In the genomic region with DNA sequence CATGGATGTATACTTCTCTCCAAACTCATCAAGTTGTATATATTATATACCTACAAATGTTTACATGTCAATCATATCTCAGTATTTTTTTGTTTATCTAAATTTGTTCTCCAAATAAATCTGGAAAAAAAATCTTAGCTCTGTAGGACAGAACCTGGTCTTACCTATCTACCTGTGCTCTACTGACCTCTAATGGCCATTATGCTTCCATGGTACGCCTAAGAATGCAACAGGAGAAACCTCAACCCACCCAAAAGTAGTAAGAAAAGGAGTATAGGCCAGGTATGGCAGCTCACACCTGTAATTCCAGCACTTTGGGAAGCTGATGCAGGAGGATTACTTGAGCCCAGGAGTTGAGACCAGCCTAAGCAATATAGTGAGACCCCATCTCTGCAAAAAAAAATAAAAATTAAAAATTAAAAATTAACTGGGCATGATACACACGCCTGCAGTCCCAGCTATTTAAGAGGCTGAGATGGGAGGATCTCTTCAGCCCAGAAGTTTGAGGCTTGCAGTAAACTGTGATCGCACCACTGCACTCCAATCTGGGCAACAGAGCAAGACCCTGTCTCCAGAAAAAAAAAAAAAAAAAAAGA, we compare ENCODE assay signal across 11 cellular contexts. TPM values are rescaled to one million over a fixed set of nuclear protein-coding genes. Genes with fewer than 3 reads are reported as not detected.
DNase-seq lines count a peak whose midpoint lies in the region; ATAC-seq and FAIRE-seq lines count a peak whose summit lies in the region.
"Had no signal": no experiment of that assay in that cellular context is flagged by ENCODE, and none has a peak within 500 bp of the region (broad histone marks: within the 10 kb centered on the region; RNA-seq: fewer than 3 reads in every experiment).

No MANE protein-coding gene starts in this region.

- no peak for ATAC-seq in HG03432 (IDR thresholded peaks at IDR 0.05; ENCODE audit: unreplicated experiment)

- FAIRE-seq in G401.6 (lab: Jason Lieb, UNC) (peak; percentile 78), RCC 7860 (lab: Jason Lieb, UNC) (no peak)

- DNase-seq in HT-29 (ENCODE audit: low spot score) (peak; percentile 52), RCC 7860 (ENCODE audit: low spot score) (peak; percentile 5), iPS DF 19.7 (ENCODE audit: low read depth, low spot score) (peak; percentile 17), DMS79 treated with DMSO at 0.1 percent for 48 hours (lab: John Stamatoyannopoulos, UW) (no peak), NCI-H2227 (lab: John Stamatoyannopoulos, UW; ENCODE audit: unreplicated experiment) (no peak)
- DNase-seq in stimulated activated CD4-positive, alpha-beta T cell treated with anti-CD3 and anti-CD28 coated beads, Interleukin-12 subunit alpha, Interleukin-12 subunit beta, amount 100 ng/mL, for 4 hours: no peak
- DNase-seq: GF-D8 had no signal

RNA-seq across cellular contexts. Expression of gene OR11H4, which starts 8.7 kb away (rescaled TPM):
- total RNA-seq in HT-29 (2014; rRNA removed; shearing (Covaris generic)): not detected in 2 replicates
- total RNA-seq: lung microvascular endothelial cell, right atrium auricular region had no signal

RNA-seq across cellular contexts. Expression of gene OR11H7, which starts 19.0 kb away (rescaled TPM):
- not detected in 2 replicates for total RNA-seq in HT-29 (2014; rRNA removed; shearing (Covaris generic))
- total RNA-seq: lung microvascular endothelial cell, right atrium auricular region had no signal

RNA-seq across cellular contexts. Expression of gene OR11H6, which starts 24.2 kb away (rescaled TPM):
- total RNA-seq in HT-29 (2014; rRNA removed; shearing (Covaris generic)): not detected in 2 replicates
- total RNA-seq: lung microvascular endothelial cell, right atrium auricular region had no signal

RNA-seq across cellular contexts. Expression of gene OR11G2, which starts 57.1 kb away (rescaled TPM):
- not detected in 2 replicates for total RNA-seq in HT-29 (2014; rRNA removed; shearing (Covaris generic))
- total RNA-seq: lung microvascular endothelial cell, right atrium auricular region had no signal

RNA-seq across cellular contexts. Expression of gene TTC5, which starts 58.0 kb away (rescaled TPM):
- total RNA-seq in HT-29 (2014; rRNA removed; shearing (Covaris generic)): 3.7 and 5.3 TPM in 2 replicates

Comparison
In these comparisons a context has a peak if more than half of its experiments do, and no peak if none do; other contexts are left out.
1. DNase-seq: peak in HT-29 (single experiment), RCC 7860 (single experiment) and iPS DF 19.7 (single experiment); none in DMS79 treated with DMSO at 0.1 percent for 48 hours (single experiment), NCI-H2227 (single experiment) and stimulated activated CD4-positive, alpha-beta T cell treated with anti-CD3 and anti-CD28 coated beads, Interleukin-12 subunit alpha, Interleukin-12 subunit beta, amount 100 ng/mL, for 4 hours (single experiment).